Comparison of ENCODE assay signal across 7 cellular contexts in the genomic region with DNA sequence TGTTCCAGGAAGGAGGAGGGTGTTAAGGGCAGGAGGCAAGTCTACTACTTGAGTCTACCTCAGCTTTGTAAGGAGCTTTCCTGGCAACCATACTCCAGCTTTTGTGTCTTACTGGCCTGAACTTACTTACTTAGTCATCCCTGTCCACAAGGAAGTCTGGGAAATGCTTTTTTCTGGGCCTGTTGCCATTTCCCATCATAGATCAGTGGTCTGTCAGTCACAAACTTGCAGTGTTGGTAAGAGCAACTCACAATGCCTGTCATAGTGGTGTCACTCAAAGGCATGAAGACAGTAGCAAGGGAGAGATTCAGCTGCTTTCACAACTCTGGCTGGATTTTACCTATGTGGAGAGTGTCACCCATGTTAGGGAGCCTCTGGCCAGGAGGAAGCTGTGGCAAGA. TPM values are rescaled to one million over a fixed set of nuclear protein-coding genes. Genes with fewer than 3 reads are reported as not detected.
DNase-seq lines count a peak whose midpoint lies in the region; TF ChIP-seq lines count a peak whose summit lies in the region.
"Not testable (repeated sequence)": the region's sequence is repeated elsewhere in the genome, so short reads cannot be mapped to it uniquely, and the experiment has no call there.

No MANE protein-coding gene starts in this region.

- not testable (repeated sequence) for H3K4me3 Mint-ChIP-seq in HFFc6

- not testable (repeated sequence) for H3K27ac ChIP-seq in mesenchymal stem cell (ENCODE audit: low read length, poor library complexity, severe bottlenecking)

- not testable (repeated sequence) for H2BK12ac ChIP-seq in mesenchymal stem cell (ENCODE audit: low read length in 2 of 2)

- TF ChIP-seq CTCF in HFFc6 (IDR thresholded peaks at IDR 0.05); astrocyte of the spinal cord (IDR thresholded peaks at IDR 0.05; ENCODE audit: low read depth, low read length); epithelial cell of esophagus (IDR thresholded peaks at IDR 0.05; ENCODE audit: insufficient read depth, low read depth, low read length, missing control alignments); foreskin fibroblast (IDR thresholded peaks at IDR 0.05; ENCODE audit: low read depth, low read length): not testable (repeated sequence)

- not testable (repeated sequence) for H3K4me1 ChIP-seq in mesenchymal stem cell (ENCODE audit: control insufficient read depth, insufficient read depth, low read depth, low read length)

- H3K9me3 ChIP-seq in mesenchymal stem cell (ENCODE audit: control insufficient read depth, low read length), result not testable (repeated sequence)

- not testable (repeated sequence) for H2BK120ac ChIP-seq in mesenchymal stem cell (ENCODE audit: low read depth, low read length)

- not testable (repeated sequence) for H4K8ac ChIP-seq in mesenchymal stem cell (ENCODE audit: low read length)

- DNase-seq in ELR (ENCODE audit: low read depth) (peak; percentile 8), HFFc6 (peak; percentile 44), RKO (ENCODE audit: low spot score) (peak; percentile 46), astrocyte of the spinal cord (ENCODE audit: low read depth, low spot score) (peak; percentile 25), epithelial cell of esophagus (ENCODE audit: low read depth) (peak; percentile 40), foreskin fibroblast (peak; percentile 33 to 35), mesenchymal stem cell (peak; percentile 27)

- H2AFZ ChIP-seq in mesenchymal stem cell (ENCODE audit: low read depth, low read length), result not testable (repeated sequence)

- H3K9ac ChIP-seq in mesenchymal stem cell (ENCODE audit: low read length), result not testable (repeated sequence)

- H3K27ac Mint-ChIP-seq in HFFc6, result peak overlapping the region; percentile 27; the same call in 1 of the 2 replicates

- not testable (repeated sequence) for H3K4me3 ChIP-seq in astrocyte of the spinal cord (ENCODE audit: low read depth, low read length); epithelial cell of esophagus (ENCODE audit: low read length); foreskin fibroblast (ENCODE audit: low read depth in 1 of 2, low read length in 2 of 2); mesenchymal stem cell (ENCODE audit: insufficient read depth in 1 of 2, low read depth in 1 of 2, low read length in 2 of 2)

- peaks cover 22% of the 10 kb centered on the region for H3K4me1 Mint-ChIP-seq in HFFc6 (ENCODE audit: low read depth)

- H3K36me3 ChIP-seq in mesenchymal stem cell (ENCODE audit: control insufficient read depth in 1 of 2, insufficient read depth in 2 of 2, low read depth in 1 of 2, low read length in 2 of 2), result not testable (repeated sequence)

- H3K23ac ChIP-seq in mesenchymal stem cell (ENCODE audit: low read length in 2 of 2), result not testable (repeated sequence)

- not testable (repeated sequence) for H3K36me3 Mint-ChIP-seq in HFFc6 (ENCODE audit: low read depth)

- H3K14ac ChIP-seq in mesenchymal stem cell (ENCODE audit: low read length in 2 of 2), result not testable (repeated sequence)

- H3K18ac ChIP-seq in mesenchymal stem cell (ENCODE audit: low read depth in 1 of 2, low read length in 2 of 2), result not testable (repeated sequence)

- not testable (repeated sequence) for H3K27me3 Mint-ChIP-seq in HFFc6 (ENCODE audit: insufficient read depth)

- in situ Hi-C loops in astrocyte of the spinal cord (cut with HindIII; ENCODE audit: low sequenced_read_pairs), result not testable (repeated sequence)

- not testable (repeated sequence) for H3K79me1 ChIP-seq in mesenchymal stem cell (replicated peaks; ENCODE audit: low read length, poor library complexity, severe bottlenecking)

- not testable (repeated sequence) for H4K91ac ChIP-seq in mesenchymal stem cell (ENCODE audit: low read length)

- not testable (repeated sequence) for H3K4me2 ChIP-seq in mesenchymal stem cell (ENCODE audit: low read length, poor library complexity, severe bottlenecking)

- not testable (repeated sequence) for H2BK15ac ChIP-seq in mesenchymal stem cell (ENCODE audit: low read depth, poor library complexity, severe bottlenecking)

- not testable (repeated sequence) for H2AK5ac ChIP-seq in mesenchymal stem cell (ENCODE audit: low read length, severe bottlenecking)

- H3K9me3 Mint-ChIP-seq in HFFc6, result not testable (repeated sequence)

- not testable (repeated sequence) for H2BK5ac ChIP-seq in mesenchymal stem cell (ENCODE audit: low read depth, low read length, poor library complexity, severe bottlenecking)

- H3K27me3 ChIP-seq in mesenchymal stem cell (ENCODE audit: control insufficient read depth in 1 of 2, insufficient read depth in 1 of 2, low read length in 2 of 2), result not testable (repeated sequence)

- H3K4ac ChIP-seq in mesenchymal stem cell (ENCODE audit: low read depth in 1 of 2, low read length in 2 of 2), result not testable (repeated sequence)

RNA-seq across cellular contexts. Expression of gene ACTR3B, which starts 47.1 kb away (rescaled TPM):
- total RNA-seq in HFFc6 (2021; fragmentation: NEBNext Ultra II Directional; extraction: Animal tissue kit (Norgen Biotek cat#: 25700)), result 10 to 100 TPM in 2 of 6 experiments, 1 to 10 TPM in 4; 7.5 to 13.8 (median 9.2) TPM
- 3.1 TPM for polyA plus RNA-seq in mesenchymal stem cell (2013, experiment 1 of 2)
- 3.3 TPM for polyA plus RNA-seq in mesenchymal stem cell (2013, experiment 2 of 2)
